Comparison of ENCODE assay signal across 12 cellular contexts in genomic region chr9:34337404-34337803, GRCh38. TPM values are rescaled to one million over a fixed set of nuclear protein-coding genes. Genes with fewer than 3 reads are reported as not detected.
DNase-seq lines count a peak whose midpoint lies in the region; TF ChIP-seq lines count a peak whose summit lies in the region.
"Had no signal": no experiment of that assay in that cellular context is flagged by ENCODE, and none has a peak within 500 bp of the region (broad histone marks: within the 10 kb centered on the region; RNA-seq: fewer than 3 reads in every experiment).

No MANE protein-coding gene starts in this region.

- no peak overlapping the region for H3K4me2 ChIP-seq in osteoblast (ENCODE audit: insufficient read depth, low read length)

- TF ChIP-seq CTCF in GM12872 (IDR thresholded peaks at IDR 0.05; ENCODE audit: insufficient read depth, low read depth, low read length) (0 out of 3 replicates have a peak, but pooled peaks have one; percentile 19), osteoblast (IDR thresholded peaks at IDR 0.05; ENCODE audit: extremely low read depth, low read depth, low read length) (peak; percentile 36)

- peaks cover 33% of the 10 kb centered on the region for H3K36me3 ChIP-seq in osteoblast (ENCODE audit: insufficient read depth, low read length)

- H3K4me3 ChIP-seq in osteoblast (ENCODE audit: insufficient read depth, low read length): no peak overlapping the region

- peaks cover 21% of the 10 kb centered on the region for H4K20me1 ChIP-seq in osteoblast (ENCODE audit: insufficient read depth, low read length)

- peak; percentile 33 for DNase-seq in NAMALWA (ENCODE audit: low spot score)
- peak; percentile 12 for DNase-seq in dermis blood vessel endothelial cell
- DNase-seq in osteoblast (ENCODE audit: insufficient read length, low spot score, missing footprints): no peak
- no peak for DNase-seq in hypothalamus (lab: John Stamatoyannopoulos, UW)
- DNase-seq in LoVo (ENCODE audit: low spot score): no peak
- no peak for DNase-seq in HPDE6-E6E7 (ENCODE audit: extremely low spot score)
- no peak for DNase-seq in NCI-H2196 treated with DMSO at 0.1 percent for 48 hours (lab: John Stamatoyannopoulos, UW; ENCODE audit: unreplicated experiment)
- DNase-seq: Calu3, NCI-H1092 treated with DMSO at 0.1 percent for 48 hours, SHP77 had no signal

- no peaks in the 10 kb centered on the region for H3K4me1 ChIP-seq in osteoblast (ENCODE audit: insufficient read depth, low read length)

- no peaks in the 10 kb centered on the region for H3K27me3 ChIP-seq in osteoblast (ENCODE audit: insufficient read depth, low read length)
- H3K27me3 ChIP-seq: neutrophil had no signal

- no peak overlapping the region for H3K27ac ChIP-seq in osteoblast (ENCODE audit: low read depth, low read length)
- H3K27ac ChIP-seq: neutrophil had no signal

- no peaks in the 10 kb centered on the region for H3K9me3 ChIP-seq in osteoblast (ENCODE audit: low read depth, low read length)
- H3K9me3 ChIP-seq: neutrophil had no signal

- peaks cover 47% of the 10 kb centered on the region for H3K79me2 ChIP-seq in osteoblast (ENCODE audit: insufficient read depth, low read length)

- H2AFZ ChIP-seq in osteoblast (ENCODE audit: low read length): no peak overlapping the region

RNA-seq across cellular contexts. Expression of gene NUDT2, which starts 8.0 kb away (rescaled TPM):
- 24.7 and 61.9 TPM in 2 replicates for total RNA-seq in dermis blood vessel endothelial cell
- 15.2 and 18.3 TPM in 2 replicates for total RNA-seq in osteoblast

RNA-seq across cellular contexts. Expression of gene KIF24, which starts 8.3 kb away (rescaled TPM):
- 1.0 and 5.6 TPM in 2 replicates for total RNA-seq in dermis blood vessel endothelial cell
- total RNA-seq in osteoblast: 1.8 TPM in 2 replicates

RNA-seq across cellular contexts. Expression of gene MYORG, which starts 39.3 kb away (rescaled TPM):
- total RNA-seq in dermis blood vessel endothelial cell (4.9 and 8.0 TPM in 2 replicates), osteoblast (0.36 and 0.88 TPM in 2 replicates)

Comparison
In these comparisons a context has a peak if more than half of its experiments do, and no peak if none do; other contexts are left out.
1. DNase-seq: peak in NAMALWA (single experiment) and dermis blood vessel endothelial cell (single experiment); none in osteoblast (single experiment), hypothalamus (0 of 51), LoVo (single experiment), HPDE6-E6E7 (single experiment) and NCI-H2196 treated with DMSO at 0.1 percent for 48 hours (single experiment).